In the genomic region with DNA sequence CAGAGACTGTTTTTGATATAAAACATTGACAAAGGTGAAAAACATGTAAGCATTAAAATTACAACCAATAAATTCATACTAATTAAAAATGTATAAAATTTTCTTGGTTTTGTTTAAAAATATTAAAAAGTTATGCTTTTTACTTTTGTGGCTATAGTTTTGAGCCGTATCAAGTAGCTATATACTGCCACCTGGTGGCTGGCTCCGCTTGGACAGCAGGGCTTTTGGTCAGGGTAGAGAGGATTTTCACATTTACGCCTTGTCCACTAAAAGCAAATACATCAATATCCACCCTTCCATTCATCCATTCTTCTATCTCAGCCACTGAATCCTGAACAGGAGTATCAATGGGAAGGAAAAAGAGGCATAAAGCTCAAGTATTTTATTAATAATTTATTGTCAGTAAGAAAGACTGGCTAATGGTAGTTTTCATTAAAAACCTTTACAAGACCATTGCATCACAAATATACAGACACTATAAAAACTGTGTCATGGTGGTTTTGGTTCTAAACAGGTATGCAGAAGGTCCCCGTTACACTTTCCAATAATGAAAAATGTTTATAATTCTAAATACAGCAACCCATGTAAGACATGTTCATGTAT, we compare ENCODE assay signal across 8 cellular contexts. TPM values are rescaled to one million over a fixed set of nuclear protein-coding genes. Genes with fewer than 3 reads are reported as not detected.
DNase-seq lines count a peak whose midpoint lies in the region; ATAC-seq and TF ChIP-seq lines count a peak whose summit lies in the region.

No MANE protein-coding gene starts in this region.

- in situ Hi-C loops in ACHN (cut with HindIII; ENCODE audit: low pct_ligation_motif_present, low pct_unique_long_range_greater_than_20kb, low sequenced_read_pairs), result no loop called here

- H3K36me3 ChIP-seq in heart left ventricle, result peaks cover 0 to 45% (median 19%) of the 10 kb centered on the region in 9 donors

- H3K4me1 Mint-ChIP-seq in activated naive CD4-positive, alpha-beta T cell treated with anti-CD3 and anti-CD28 coated beads, Interleukin-2, amount 10 ng/mL, durations not matched to agents 7 days and 5 days, result no peaks in the 10 kb centered on the region

- no peaks in the 10 kb centered on the region for H3K9me3 ChIP-seq in heart left ventricle

- no peak overlapping the region for H3K4me3 Mint-ChIP-seq in activated naive CD4-positive, alpha-beta T cell treated with anti-CD3 and anti-CD28 coated beads, Interleukin-2, amount 10 ng/mL, durations not matched to agents 7 days and 5 days

- DNase-seq in ACHN (peak; percentile 57), GM12865 (ENCODE audit: low read depth) (peak; percentile 63), SHP77 treated with DMSO at 0.1 percent for 48 hours (lab: John Stamatoyannopoulos, UW) (peak; percentile 18), heart left ventricle (peak; percentile 41 to 75 (median 63)), retinal pigment epithelial cell (ENCODE audit: low read depth) (peak; percentile 7)
- DNase-seq in activated naive CD4-positive, alpha-beta T cell treated with anti-CD3 and anti-CD28 coated beads, Interleukin-2, amount 10 ng/mL, durations not matched to agents 7 days and 5 days, result peak; percentile 69

- TF ChIP-seq POLR2A in heart left ventricle (IDR thresholded peaks at IDR 0.05), result no peak

- H3K27ac Mint-ChIP-seq in activated naive CD4-positive, alpha-beta T cell treated with anti-CD3 and anti-CD28 coated beads, Interleukin-2, amount 10 ng/mL, durations not matched to agents 7 days and 5 days, result no peak overlapping the region

- no peaks in the 10 kb centered on the region for H3K9me3 Mint-ChIP-seq in activated naive CD4-positive, alpha-beta T cell treated with anti-CD3 and anti-CD28 coated beads, Interleukin-2, amount 10 ng/mL, durations not matched to agents 7 days and 5 days

- 28 to 32% (median 30%) methylated on average over 4 of the region's 4 CpGs for WGBS in heart left ventricle, 4 donors

- H3K27me3 ChIP-seq in heart left ventricle, result no peaks in the 10 kb centered on the region

- CTCF ChIA-PET in activated naive CD4-positive, alpha-beta T cell treated with anti-CD3 and anti-CD28 coated beads, Interleukin-2, amount 10 ng/mL, durations not matched to agents 7 days and 5 days (lab: Charles Lee), result interaction anchor here (1.0 to 1.6 kb wide), 11 partner anchors 9 to 520 kb away, joined by 3 to 7 read pairs (median 5); no protein-coding TSS in a partner anchor

- TF ChIP-seq CTCF in GM12865 (IDR thresholded peaks at IDR 0.05; ENCODE audit: insufficient read depth, low read depth, low read length, missing control alignments), result peak; percentile 75
- peak; percentile 82 to 94 (median 91) for TF ChIP-seq CTCF in heart left ventricle (IDR thresholded peaks at IDR 0.05)
- peak; percentile 91 for TF ChIP-seq CTCF in retinal pigment epithelial cell (conservative IDR thresholded peaks at IDR 0.05; ENCODE audit: low read depth, low read length)

- H3K4me1 ChIP-seq in heart left ventricle, result peaks cover 0 to 16% (median 0%) of the 10 kb centered on the region in 12 donors

- no peak overlapping the region for H3K4me3 ChIP-seq in GM12865 (ENCODE audit: low read depth, low read length)
- H3K4me3 ChIP-seq in heart left ventricle, result no peak overlapping the region
- no peak overlapping the region for H3K4me3 ChIP-seq in retinal pigment epithelial cell (ENCODE audit: low read length)

- H3K27me3 Mint-ChIP-seq in activated naive CD4-positive, alpha-beta T cell treated with anti-CD3 and anti-CD28 coated beads, Interleukin-2, amount 10 ng/mL, durations not matched to agents 7 days and 5 days, result no peaks in the 10 kb centered on the region

- ATAC-seq in HG02981 (IDR thresholded peaks at IDR 0.05; ENCODE audit: unreplicated experiment), result peak; percentile 80
- peak in 3 of 4 donors; percentile 59 to 71 (median 61) for ATAC-seq in heart left ventricle
- ATAC-seq in GM18520 (IDR thresholded peaks at IDR 0.05; ENCODE audit: unreplicated experiment), result no peak

- intact Hi-C loops in heart left ventricle (cut with DNase I), result loop anchor here (1.0 to 10.0 kb wide), 11 partner anchors 103 to 523 kb away; a partner anchor contains a TSS

- no peaks in the 10 kb centered on the region for H3K36me3 Mint-ChIP-seq in activated naive CD4-positive, alpha-beta T cell treated with anti-CD3 and anti-CD28 coated beads, Interleukin-2, amount 10 ng/mL, durations not matched to agents 7 days and 5 days

- H3K27ac ChIP-seq in heart left ventricle, result no peak overlapping the region

RNA-seq across cellular contexts. Expression of a gene that starts 32.1 kb away (rescaled TPM):
- total RNA-seq in heart left ventricle, result not detected
- not detected for polyA plus RNA-seq in heart left ventricle

Comparison
In these comparisons a context has a peak if more than half of its experiments do, and no peak if none do; other contexts are left out.
1. DNase-seq: peak in every context shown above with its lines; median percentile 69 in activated naive CD4-positive, alpha-beta T cell treated with anti-CD3 and anti-CD28 coated beads, Interleukin-2, amount 10 ng/mL, durations not matched to agents 7 days and 5 days; 63 in GM12865; 63 in heart left ventricle; 57 in ACHN; 18 in SHP77 treated with DMSO at 0.1 percent for 48 hours; 7 in retinal pigment epithelial cell.